In genomic region chr14:104094056-104094708, GRCh38 we compare ENCODE assay signal across 17 cellular contexts. TPM values are rescaled to one million over a fixed set of nuclear protein-coding genes. Genes with fewer than 3 reads are reported as not detected.
A peak's percentile ranks its signal among the peaks of the same experiment; 100 is the strongest.
DNase-seq lines count a peak whose midpoint lies in the region; ATAC-seq and TF ChIP-seq lines count a peak whose summit lies in the region.
"Had no signal": no experiment of that assay in that cellular context is flagged by ENCODE, and none has a peak within 500 bp of the region (broad histone marks: within the 10 kb centered on the region; RNA-seq: fewer than 3 reads in every experiment).

No MANE protein-coding gene starts in this region.

- H3K4me3 Mint-ChIP-seq in T-helper 17 cell = peak overlapping the region; percentile 45
- H3K4me3 Mint-ChIP-seq in type B pancreatic cell = no peak overlapping the region
- no peak overlapping the region for H3K4me3 Mint-ChIP-seq in immature natural killer cell
- H3K4me3 Mint-ChIP-seq: activated CD8-positive, alpha-beta memory T cell treated with anti-CD3 and anti-CD28 coated beads, Interleukin-2, amount 10 ng/mL, durations not matched to agents 7 days and 5 days; CD8-positive, alpha-beta T cell had no signal

- peak; percentile 24 for DNase-seq in left ventricle myocardium superior
- DNase-seq in cardiac septum (ENCODE audit: low spot score) = no peak
- DNase-seq in T-helper 17 cell = peak in 1 of 3 donors; percentile 7
- DNase-seq in lower lobe of right lung = peak; percentile 40
- no peak for DNase-seq in type B pancreatic cell (ENCODE audit: extremely low spot score, unreplicated experiment)
- no peak for DNase-seq in COR-L47 (lab: John Stamatoyannopoulos, UW)
- no peak for DNase-seq in immature natural killer cell
- DNase-seq in mucosa of gallbladder (ENCODE audit: low spot score) = no peak
- DNase-seq: NCI-H2081 treated with DMSO at 0.1 percent for 48 hours, SHP77 treated with DMSO at 0.1 percent for 48 hours had no signal

- TF ChIP-seq CTCF in lower lobe of right lung (IDR thresholded peaks at IDR 0.05) = no peak
- no peak for TF ChIP-seq CTCF in type B pancreatic cell (conservative IDR thresholded peaks at IDR 0.05)

- no peaks in the 10 kb centered on the region for H3K36me3 ChIP-seq in lower lobe of right lung
- H3K36me3 ChIP-seq: HAP-1, neutrophil, upper lobe of left lung had no signal

- H3K27me3 Mint-ChIP-seq in T-helper 17 cell (peaks cover 9% of the 10 kb centered on the region), type B pancreatic cell (peaks cover 3% of the 10 kb centered on the region), immature natural killer cell (ENCODE audit: low read depth in 3 of 3) (peaks cover 0 to 2% (median 0%) of the 10 kb centered on the region in 3 donors)
- H3K27me3 Mint-ChIP-seq: activated CD8-positive, alpha-beta memory T cell treated with anti-CD3 and anti-CD28 coated beads, Interleukin-2, amount 10 ng/mL, durations not matched to agents 7 days and 5 days had no signal

- H3K9me3 ChIP-seq in T-helper 17 cell (ENCODE audit: control insufficient read depth, low read length, poor library complexity, severe bottlenecking) (no peaks in the 10 kb centered on the region), lower lobe of right lung (no peaks in the 10 kb centered on the region)
- H3K9me3 ChIP-seq: HAP-1, neutrophil, upper lobe of left lung had no signal

- peaks cover 6% of the 10 kb centered on the region for H3K4me1 ChIP-seq in lower lobe of right lung
- H3K4me1 ChIP-seq: HAP-1 had no signal

- ATAC-seq in left ventricle myocardium superior (no peak), T-helper 17 cell (no peak), lower lobe of right lung (peak in 1 of 2 donors; percentile 1)

- H3K4me1 Mint-ChIP-seq in T-helper 17 cell (peaks cover 6% of the 10 kb centered on the region), type B pancreatic cell (ENCODE audit: unreplicated experiment) (peaks cover 4% of the 10 kb centered on the region), immature natural killer cell (peaks cover 0 to 4% of the 10 kb centered on the region in 2 donors)
- H3K4me1 Mint-ChIP-seq: activated CD8-positive, alpha-beta memory T cell treated with anti-CD3 and anti-CD28 coated beads, Interleukin-2, amount 10 ng/mL, durations not matched to agents 7 days and 5 days had no signal

- no peak overlapping the region for H3K27ac ChIP-seq in lower lobe of right lung
- H3K27ac ChIP-seq: neutrophil, upper lobe of left lung had no signal

- H3K4me3 ChIP-seq in lower lobe of right lung = no peak overlapping the region
- H3K4me3 ChIP-seq: HAP-1, upper lobe of left lung had no signal

- no peaks in the 10 kb centered on the region for H3K9me3 Mint-ChIP-seq in type B pancreatic cell
- H3K9me3 Mint-ChIP-seq in immature natural killer cell = no peaks in the 10 kb centered on the region
- H3K9me3 Mint-ChIP-seq: CD8-positive, alpha-beta T cell; IgD-negative memory B cell had no signal

- H3K27me3 ChIP-seq in lower lobe of right lung (ENCODE audit: low read depth) = peaks cover 21% of the 10 kb centered on the region
- H3K27me3 ChIP-seq: neutrophil, upper lobe of left lung had no signal

- H3K27ac Mint-ChIP-seq in T-helper 17 cell (no peak overlapping the region), type B pancreatic cell (peak overlapping the region; percentile 55), immature natural killer cell (no peak overlapping the region)
- H3K27ac Mint-ChIP-seq: activated CD8-positive, alpha-beta memory T cell treated with anti-CD3 and anti-CD28 coated beads, Interleukin-2, amount 10 ng/mL, durations not matched to agents 7 days and 5 days; CD8-positive, alpha-beta T cell; IgD-negative memory B cell had no signal

- intact Hi-C loops in left ventricle myocardium superior (cut with micrococcal nuclease) (no loop called here), cardiac septum (cut with DNase I) (no loop called here), lower lobe of right lung (cut with DNase I) (no loop called here)

- H3K36me3 Mint-ChIP-seq in T-helper 17 cell (ENCODE audit: low read depth) = no peaks in the 10 kb centered on the region
- no peaks in the 10 kb centered on the region for H3K36me3 Mint-ChIP-seq in type B pancreatic cell
- no peaks in the 10 kb centered on the region for H3K36me3 Mint-ChIP-seq in immature natural killer cell
- H3K36me3 Mint-ChIP-seq: activated CD8-positive, alpha-beta memory T cell treated with anti-CD3 and anti-CD28 coated beads, Interleukin-2, amount 10 ng/mL, durations not matched to agents 7 days and 5 days; CD8-positive, alpha-beta T cell; IgD-negative memory B cell had no signal

RNA-seq across cellular contexts. Expression of gene ASPG, which starts 8.7 kb away (rescaled TPM):
- total RNA-seq in left ventricle myocardium superior (28.2 TPM), cardiac septum (4.4 TPM), T-helper 17 cell (not detected), lower lobe of right lung (4.6 TPM), type B pancreatic cell (ENCODE audit: low replicate concordance) (0.29 TPM in 1 of 2 replicates, not detected in the other), mucosa of gallbladder (4.7 TPM)
- not detected for polyA plus RNA-seq in immature natural killer cell
- total RNA-seq: activated CD8-positive, alpha-beta memory T cell treated with anti-CD3 and anti-CD28 coated beads, Interleukin-2, amount 10 ng/mL, durations not matched to agents 7 days and 5 days; CD8-positive, alpha-beta T cell; OCI-LY7 had no signal
- polyA plus RNA-seq: IgD-negative memory B cell had no signal

RNA-seq across cellular contexts. Expression of gene KIF26A, which starts 44.2 kb away (rescaled TPM):
- total RNA-seq in left ventricle myocardium superior = 6.0 TPM
- total RNA-seq in cardiac septum = 6.8 TPM
- 1 to 10 TPM; 3.9 to 4.7 TPM for total RNA-seq in T-helper 17 cell
- 4.4 TPM for total RNA-seq in lower lobe of right lung
- total RNA-seq in type B pancreatic cell (ENCODE audit: low replicate concordance) = 12.9 and 23.4 TPM in 2 replicates
- polyA plus RNA-seq in immature natural killer cell = not detected
- total RNA-seq in mucosa of gallbladder = 3.7 TPM
- total RNA-seq: OCI-LY7 had no signal
- polyA plus RNA-seq: IgD-negative memory B cell had no signal

Comparison
In these comparisons a context has a peak if more than half of its experiments do, and no peak if none do; other contexts are left out.
1. DNase-seq: peak in left ventricle myocardium superior (single experiment) and lower lobe of right lung (single experiment); none in cardiac septum (single experiment), type B pancreatic cell (single experiment), COR-L47 (single experiment), immature natural killer cell (0 of 3) and mucosa of gallbladder (single experiment).